In the genomic region with DNA sequence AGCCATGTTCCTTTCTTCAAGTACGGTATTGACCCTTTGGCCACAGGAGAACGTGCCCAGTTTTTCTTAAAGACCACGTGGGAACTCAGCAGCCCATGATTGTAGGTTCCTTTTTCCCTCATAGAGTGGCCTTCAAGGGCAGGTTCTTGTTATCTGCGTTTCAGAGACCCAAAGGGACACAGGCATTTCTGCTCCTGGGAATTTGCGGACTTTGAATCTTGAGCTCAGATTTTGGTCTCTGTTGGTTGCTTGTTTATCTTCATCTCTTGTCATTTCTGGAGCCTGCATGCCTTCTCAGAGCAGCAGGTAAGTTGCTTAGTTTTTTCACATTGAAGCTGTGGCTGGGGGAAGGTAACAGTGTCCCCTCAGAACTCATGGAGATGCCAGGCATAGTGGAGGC, we compare ENCODE assay signal across 11 cellular contexts. TPM values are rescaled to one million over a fixed set of nuclear protein-coding genes. Genes with fewer than 3 reads are reported as not detected.
DNase-seq lines count a peak whose midpoint lies in the region; ATAC-seq and TF ChIP-seq lines count a peak whose summit lies in the region.
"Had no signal": no experiment of that assay in that cellular context is flagged by ENCODE, and none has a peak within 500 bp of the region (broad histone marks: within the 10 kb centered on the region; RNA-seq: fewer than 3 reads in every experiment).

No MANE protein-coding gene starts in this region.

- peaks cover 73% of the 10 kb centered on the region for H3K4me1 Mint-ChIP-seq in activated T-cell treated with anti-CD3 and anti-CD28 coated beads, Interleukin-2, amount 50 U/mL, for 72 hours (ENCODE audit: low read depth)
- H3K4me1 Mint-ChIP-seq in activated CD4-positive, alpha-beta memory T cell treated with anti-CD3 and anti-CD28 coated beads, Interleukin-2, amount 10 ng/mL, durations not matched to agents 7 days and 5 days, result peaks cover 62% of the 10 kb centered on the region
- peaks cover 35% of the 10 kb centered on the region for H3K4me1 Mint-ChIP-seq in memory B cell

- no peaks in the 10 kb centered on the region for H3K9me3 Mint-ChIP-seq in activated T-cell treated with anti-CD3 and anti-CD28 coated beads, Interleukin-2, amount 50 U/mL, for 72 hours
- H3K9me3 Mint-ChIP-seq in activated CD4-positive, alpha-beta memory T cell treated with anti-CD3 and anti-CD28 coated beads, Interleukin-2, amount 10 ng/mL, durations not matched to agents 7 days and 5 days, result no peaks in the 10 kb centered on the region
- H3K9me3 Mint-ChIP-seq in memory B cell, result no peaks in the 10 kb centered on the region

- peak overlapping the region; percentile 83 for H3K27ac Mint-ChIP-seq in activated T-cell treated with anti-CD3 and anti-CD28 coated beads, Interleukin-2, amount 50 U/mL, for 72 hours
- H3K27ac Mint-ChIP-seq in activated CD4-positive, alpha-beta memory T cell treated with anti-CD3 and anti-CD28 coated beads, Interleukin-2, amount 10 ng/mL, durations not matched to agents 7 days and 5 days, result peak overlapping the region; percentile 42
- peak overlapping the region; percentile 90 for H3K27ac Mint-ChIP-seq in memory B cell

- no peak for DNase-seq in activated T-cell treated with anti-CD3 and anti-CD28 coated beads, Interleukin-2, amount 50 U/mL, for 72 hours
- DNase-seq in activated T-cell treated with anti-CD3 and anti-CD28 coated beads, Interleukin-2, amount 50 U/mL, for 48 hours, result no peak
- DNase-seq in activated CD4-positive, alpha-beta memory T cell treated with anti-CD3 and anti-CD28 coated beads, Interleukin-2, amount 10 ng/mL, durations not matched to agents 7 days and 5 days, result no peak
- DNase-seq in memory B cell (ENCODE audit: low spot score in 2 of 2) (no peak), suprapubic skin (ENCODE audit: low spot score in 2 of 2) (no peak), NCI-H128 (lab: John Stamatoyannopoulos, UW; ENCODE audit: unreplicated experiment) (no peak), dermis blood vessel endothelial cell (no peak)
- DNase-seq: NCI-H1436 treated with DMSO at 0.1 percent for 48 hours, retina had no signal

- no peak for TF ChIP-seq POLR2A in suprapubic skin (IDR thresholded peaks at IDR 0.05)

- no peaks in the 10 kb centered on the region for H3K27me3 ChIP-seq in suprapubic skin
- H3K27me3 ChIP-seq: ascending aorta had no signal

- no peaks in the 10 kb centered on the region for H3K9me3 ChIP-seq in suprapubic skin
- H3K9me3 ChIP-seq: ascending aorta had no signal

- peaks cover 2% of the 10 kb centered on the region for H3K36me3 ChIP-seq in suprapubic skin

- peaks cover 43% of the 10 kb centered on the region for H3K4me1 ChIP-seq in suprapubic skin
- H3K4me1 ChIP-seq: ascending aorta had no signal

- POLR2A ChIA-PET in activated CD4-positive, alpha-beta memory T cell treated with anti-CD3 and anti-CD28 coated beads, Interleukin-2, amount 10 ng/mL, durations not matched to agents 7 days and 5 days (lab: Charles Lee), result interaction anchor here (0.9 to 1.4 kb wide), 3 partner anchors 10 to 12 kb away, joined by 3 to 5 read pairs (median 4); a partner anchor contains a TSS

- no peaks in the 10 kb centered on the region for H3K27me3 Mint-ChIP-seq in activated T-cell treated with anti-CD3 and anti-CD28 coated beads, Interleukin-2, amount 50 U/mL, for 72 hours (ENCODE audit: low read depth)
- no peaks in the 10 kb centered on the region for H3K27me3 Mint-ChIP-seq in activated CD4-positive, alpha-beta memory T cell treated with anti-CD3 and anti-CD28 coated beads, Interleukin-2, amount 10 ng/mL, durations not matched to agents 7 days and 5 days
- no peaks in the 10 kb centered on the region for H3K27me3 Mint-ChIP-seq in memory B cell

- no peak for TF ChIP-seq CTCF in suprapubic skin (IDR thresholded peaks at IDR 0.05)

- no peak for TF ChIP-seq EP300 in suprapubic skin (IDR thresholded peaks at IDR 0.05)

- ATAC-seq in activated T-cell treated with anti-CD3 and anti-CD28 coated beads, Interleukin-2, amount 50 U/mL, for 72 hours (replicated peaks in 1 of 2), result peak in 1 of 2 donors; percentile 18
- ATAC-seq in memory B cell (ENCODE audit: low read depth) (no peak), HG02884 (IDR thresholded peaks at IDR 0.05; ENCODE audit: unreplicated experiment) (no peak)

- peak overlapping the region; percentile 73 to 88 for H3K4me3 Mint-ChIP-seq in activated T-cell treated with anti-CD3 and anti-CD28 coated beads, Interleukin-2, amount 50 U/mL, for 72 hours
- H3K4me3 Mint-ChIP-seq in activated CD4-positive, alpha-beta memory T cell treated with anti-CD3 and anti-CD28 coated beads, Interleukin-2, amount 10 ng/mL, durations not matched to agents 7 days and 5 days, result peak overlapping the region; percentile 52
- H3K4me3 Mint-ChIP-seq in memory B cell, result no peak overlapping the region

- H3K4me3 ChIP-seq in suprapubic skin, result no peak overlapping the region
- H3K4me3 ChIP-seq: ascending aorta had no signal

- CTCF ChIA-PET in activated CD4-positive, alpha-beta memory T cell treated with anti-CD3 and anti-CD28 coated beads, Interleukin-2, amount 10 ng/mL, durations not matched to agents 7 days and 5 days (lab: Charles Lee), result interaction anchor here (1.0 to 1.6 kb wide), 2 partner anchors 9 to 14 kb away, joined by 3 to 6 read pairs; no protein-coding TSS in a partner anchor

- peaks cover 0 to 12% of the 10 kb centered on the region in 2 donors for H3K36me3 Mint-ChIP-seq in activated T-cell treated with anti-CD3 and anti-CD28 coated beads, Interleukin-2, amount 50 U/mL, for 72 hours (ENCODE audit: insufficient read depth in 2 of 2)
- peaks cover 52% of the 10 kb centered on the region for H3K36me3 Mint-ChIP-seq in activated CD4-positive, alpha-beta memory T cell treated with anti-CD3 and anti-CD28 coated beads, Interleukin-2, amount 10 ng/mL, durations not matched to agents 7 days and 5 days (ENCODE audit: low read depth)
- peaks cover 14% of the 10 kb centered on the region for H3K36me3 Mint-ChIP-seq in memory B cell

- WGBS in suprapubic skin, result 92% methylated on average over 5 of the region's 5 CpGs

- H3K27ac ChIP-seq in suprapubic skin, result peak overlapping the region; percentile 8
- H3K27ac ChIP-seq: ascending aorta had no signal

RNA-seq across cellular contexts. Expression of a gene that starts 12.0 kb away (rescaled TPM):
- 10 to 100 TPM; 29.0 to 30.0 TPM for total RNA-seq in activated T-cell treated with anti-CD3 and anti-CD28 coated beads, Interleukin-2, amount 50 U/mL, for 72 hours
- total RNA-seq in activated CD4-positive, alpha-beta memory T cell treated with anti-CD3 and anti-CD28 coated beads, Interleukin-2, amount 10 ng/mL, durations not matched to agents 7 days and 5 days, result 10 to 100 TPM; 48.7 to 54.2 TPM
- total RNA-seq in suprapubic skin, result 10 to 100 TPM; 66.3 to 78.7 (median 71.8) TPM
- total RNA-seq in dermis blood vessel endothelial cell, result 12.1 and 15.1 TPM in 2 replicates

RNA-seq across cellular contexts. Expression of a gene that starts 37.7 kb away (rescaled TPM):
- total RNA-seq in activated T-cell treated with anti-CD3 and anti-CD28 coated beads, Interleukin-2, amount 50 U/mL, for 72 hours, result 10 to 100 TPM; 21.9 to 26.7 TPM
- 10 to 100 TPM; 33.2 to 37.2 TPM for total RNA-seq in activated CD4-positive, alpha-beta memory T cell treated with anti-CD3 and anti-CD28 coated beads, Interleukin-2, amount 10 ng/mL, durations not matched to agents 7 days and 5 days
- total RNA-seq in suprapubic skin (1 to 10 TPM; 3.9 to 9.4 (median 6.3) TPM), dermis blood vessel endothelial cell (14.3 and 22.4 TPM in 2 replicates)
